2 cellular contexts compared by ENCODE assay signal in the genomic region with DNA sequence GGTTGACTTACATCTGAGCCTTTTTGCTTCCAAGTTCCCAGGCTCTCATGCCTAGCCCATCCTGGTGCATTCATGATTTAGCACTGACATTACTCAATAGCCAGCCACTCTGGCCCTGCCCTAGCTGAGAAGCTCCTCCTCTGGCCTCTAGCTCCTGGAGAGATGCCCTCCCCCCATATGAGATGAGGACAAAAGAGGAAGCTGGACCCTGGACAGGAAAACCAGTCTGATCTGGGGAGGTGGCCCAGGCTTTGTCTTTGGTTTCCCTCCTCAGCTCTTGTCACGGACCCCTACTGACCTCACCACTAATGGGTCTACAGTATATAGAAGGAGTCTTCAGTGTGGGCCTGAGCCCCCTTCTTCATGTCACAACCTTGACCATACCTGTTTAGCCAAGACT.
TF ChIP-seq lines count a peak whose summit lies in the region.

No MANE protein-coding gene starts in this region.

TF ChIP-seq in SK-N-SH, 30 proteins besides CTCF, POLR2A, EP300 and RAD21 (continued from another document):
- TF ChIP-seq GATA2 (CRISPR knock-in tag; IDR thresholded peaks at IDR 0.05) = no peak
- no peak for TF ChIP-seq FOSL2 (IDR thresholded peaks at IDR 0.05; ENCODE audit: borderline replicate concordance, low read depth)
- TF ChIP-seq SIN3A (IDR thresholded peaks at IDR 0.05; ENCODE audit: borderline replicate concordance, low read depth, low read length) = no peak
- TF ChIP-seq RXRA (IDR thresholded peaks at IDR 0.05; ENCODE audit: borderline replicate concordance, low read depth) = no peak
- TF ChIP-seq NFIC (IDR thresholded peaks at IDR 0.05; ENCODE audit: borderline replicate concordance) = no peak
- TF ChIP-seq PBX3 (IDR thresholded peaks at IDR 0.05) = no peak
- TF ChIP-seq REST (IDR thresholded peaks at IDR 0.05; ENCODE audit: low read depth, low read length) = no peak
- TF ChIP-seq TAF1 (IDR thresholded peaks at IDR 0.05; ENCODE audit: borderline replicate concordance, low read depth, low read length) = no peak

TF ChIP-seq in SK-N-SH treated with all-trans-retinoic acid at 6 μM for 48 hours, 23 proteins besides CTCF, POLR2A, EP300 and RAD21 (continued from another document):
- TF ChIP-seq, protein P1, sequence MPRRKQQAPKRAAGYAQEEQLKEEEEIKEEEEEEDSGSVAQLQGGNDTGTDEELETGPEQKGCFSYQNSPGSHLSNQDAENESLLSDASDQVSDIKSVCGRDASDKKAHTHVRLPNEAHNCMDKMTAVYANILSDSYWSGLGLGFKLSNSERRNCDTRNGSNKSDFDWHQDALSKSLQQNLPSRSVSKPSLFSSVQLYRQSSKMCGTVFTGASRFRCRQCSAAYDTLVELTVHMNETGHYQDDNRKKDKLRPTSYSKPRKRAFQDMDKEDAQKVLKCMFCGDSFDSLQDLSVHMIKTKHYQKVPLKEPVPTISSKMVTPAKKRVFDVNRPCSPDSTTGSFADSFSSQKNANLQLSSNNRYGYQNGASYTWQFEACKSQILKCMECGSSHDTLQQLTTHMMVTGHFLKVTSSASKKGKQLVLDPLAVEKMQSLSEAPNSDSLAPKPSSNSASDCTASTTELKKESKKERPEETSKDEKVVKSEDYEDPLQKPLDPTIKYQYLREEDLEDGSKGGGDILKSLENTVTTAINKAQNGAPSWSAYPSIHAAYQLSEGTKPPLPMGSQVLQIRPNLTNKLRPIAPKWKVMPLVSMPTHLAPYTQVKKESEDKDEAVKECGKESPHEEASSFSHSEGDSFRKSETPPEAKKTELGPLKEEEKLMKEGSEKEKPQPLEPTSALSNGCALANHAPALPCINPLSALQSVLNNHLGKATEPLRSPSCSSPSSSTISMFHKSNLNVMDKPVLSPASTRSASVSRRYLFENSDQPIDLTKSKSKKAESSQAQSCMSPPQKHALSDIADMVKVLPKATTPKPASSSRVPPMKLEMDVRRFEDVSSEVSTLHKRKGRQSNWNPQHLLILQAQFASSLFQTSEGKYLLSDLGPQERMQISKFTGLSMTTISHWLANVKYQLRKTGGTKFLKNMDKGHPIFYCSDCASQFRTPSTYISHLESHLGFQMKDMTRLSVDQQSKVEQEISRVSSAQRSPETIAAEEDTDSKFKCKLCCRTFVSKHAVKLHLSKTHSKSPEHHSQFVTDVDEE (CRISPR knock-in tag; IDR thresholded peaks at IDR 0.05) = no peak
- TF ChIP-seq TCF4 (CRISPR knock-in tag; IDR thresholded peaks at IDR 0.05; ENCODE audit: borderline replicate concordance) = no peak
- no peak for TF ChIP-seq ARNTL (CRISPR knock-in tag; IDR thresholded peaks at IDR 0.05; ENCODE audit: borderline replicate concordance, low read depth)
- no peak for TF ChIP-seq BACH2 (CRISPR knock-in tag; IDR thresholded peaks at IDR 0.05; ENCODE audit: borderline replicate concordance)
- no peak for TF ChIP-seq ZNF8 (CRISPR knock-in tag; IDR thresholded peaks at IDR 0.05)
- no peak for TF ChIP-seq ISL1 (CRISPR knock-in tag; IDR thresholded peaks at IDR 0.05)
- TF ChIP-seq ESRRG (CRISPR knock-in tag; IDR thresholded peaks at IDR 0.05) = no peak
